1 cellular context compared by ENCODE assay signal in the genomic region with DNA sequence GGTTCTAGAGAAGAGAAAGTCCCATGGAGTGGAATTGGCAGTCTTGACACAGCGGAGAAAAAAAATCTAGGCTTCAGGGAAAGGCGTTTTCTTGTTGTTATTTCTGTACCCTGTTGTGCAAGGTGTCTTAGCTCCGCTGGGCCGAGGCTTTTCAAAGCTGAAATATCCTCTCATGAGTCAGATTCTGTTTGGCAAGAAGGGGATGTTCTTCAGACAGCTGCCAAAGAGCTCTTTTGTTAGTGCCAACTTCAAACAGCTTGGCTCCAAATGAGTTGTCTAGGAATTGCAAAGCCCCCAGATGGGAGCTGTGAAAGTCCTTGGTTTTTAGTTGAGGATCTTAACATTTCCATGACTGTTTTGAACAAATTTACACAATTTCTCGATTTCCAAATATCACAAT.
TF ChIP-seq lines count a peak whose summit lies in the region.

No MANE protein-coding gene starts in this region.

TF ChIP-seq in GM12878, 131 proteins besides CTCF, POLR2A, EP300 and RAD21:
- no peak for TF ChIP-seq IKZF1 (conservative IDR thresholded peaks at IDR 0.05)
- TF ChIP-seq PAX8 (IDR thresholded peaks at IDR 0.05), result no peak
- no peak for TF ChIP-seq RUNX3 (IDR thresholded peaks at IDR 0.05; ENCODE audit: low read length)
- no peak for TF ChIP-seq CBFB (IDR thresholded peaks at IDR 0.05; ENCODE audit: low read depth)
- no peak for TF ChIP-seq SUZ12 (IDR thresholded peaks at IDR 0.05; ENCODE audit: unreplicated experiment)
- no peak for TF ChIP-seq NRF1 (conservative IDR thresholded peaks at IDR 0.05; ENCODE audit: low read depth, low read length)
- TF ChIP-seq BRCA1 (IDR thresholded peaks at IDR 0.05; ENCODE audit: low read depth, low read length), result no peak
- TF ChIP-seq, protein P1, sequence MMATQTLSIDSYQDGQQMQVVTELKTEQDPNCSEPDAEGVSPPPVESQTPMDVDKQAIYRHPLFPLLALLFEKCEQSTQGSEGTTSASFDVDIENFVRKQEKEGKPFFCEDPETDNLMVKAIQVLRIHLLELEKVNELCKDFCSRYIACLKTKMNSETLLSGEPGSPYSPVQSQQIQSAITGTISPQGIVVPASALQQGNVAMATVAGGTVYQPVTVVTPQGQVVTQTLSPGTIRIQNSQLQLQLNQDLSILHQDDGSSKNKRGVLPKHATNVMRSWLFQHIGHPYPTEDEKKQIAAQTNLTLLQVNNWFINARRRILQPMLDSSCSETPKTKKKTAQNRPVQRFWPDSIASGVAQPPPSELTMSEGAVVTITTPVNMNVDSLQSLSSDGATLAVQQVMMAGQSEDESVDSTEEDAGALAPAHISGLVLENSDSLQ (IDR thresholded peaks at IDR 0.05), result no peak
- TF ChIP-seq, protein P2, sequence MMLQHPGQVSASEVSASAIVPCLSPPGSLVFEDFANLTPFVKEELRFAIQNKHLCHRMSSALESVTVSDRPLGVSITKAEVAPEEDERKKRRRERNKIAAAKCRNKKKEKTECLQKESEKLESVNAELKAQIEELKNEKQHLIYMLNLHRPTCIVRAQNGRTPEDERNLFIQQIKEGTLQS (IDR thresholded peaks at IDR 0.05; ENCODE audit: borderline replicate concordance, extremely low read depth, low read depth, low read length), result no peak
TF ChIP-seq in GM12878: peak in this region for 0.
